In genomic region chr3:177596822-177597271, GRCh38 we compare ENCODE assay signal across 8 cellular contexts.
DNase-seq lines count a peak whose midpoint lies in the region; ATAC-seq and TF ChIP-seq lines count a peak whose summit lies in the region.

No MANE protein-coding gene starts in this region.

- H3K36me3 ChIP-seq in adipocyte (ENCODE audit: control insufficient read depth, insufficient read depth, low read length, severe bottlenecking): no peaks in the 10 kb centered on the region
- no peaks in the 10 kb centered on the region for H3K36me3 ChIP-seq in liver (ENCODE audit: control insufficient read depth in 4 of 4, insufficient read depth in 3 of 4, low read depth in 1 of 4, low read length in 3 of 4)
- H3K36me3 ChIP-seq in vagina: no peaks in the 10 kb centered on the region

- H3K27me3 ChIP-seq in adipocyte (replicated peaks; ENCODE audit: control insufficient read depth, insufficient read depth, low read length) (no peaks in the 10 kb centered on the region), liver (ENCODE audit: control insufficient read depth in 4 of 4, insufficient read depth in 4 of 4, low read length in 3 of 4) (no peaks in the 10 kb centered on the region), vagina (no peaks in the 10 kb centered on the region)

- DNase-seq in activated naive CD8-positive, alpha-beta T cell treated with anti-CD3 and anti-CD28 coated beads, Interleukin-2, amount 50 U/mL, for 24 hours: no peak
- DNase-seq in adipocyte (ENCODE audit: low read depth): peak; percentile 64
- DNase-seq in vagina (ENCODE audit: extremely low spot score in 2 of 2): no peak
- no peak for DNase-seq in T-helper 9 cell

- TF ChIP-seq CTCF in liver (IDR thresholded peaks at IDR 0.05; ENCODE audit: low read depth, low read length, missing input control) (no peak), vagina (IDR thresholded peaks at IDR 0.05) (no peak)

- WGBS in liver: 44% methylated on average over 1 of the region's 1 CpG

- no peaks in the 10 kb centered on the region for H3K9me3 ChIP-seq in adipocyte (ENCODE audit: control insufficient read depth, low read length)
- no peaks in the 10 kb centered on the region for H3K9me3 ChIP-seq in liver (ENCODE audit: control insufficient read depth in 4 of 4, low read length in 3 of 4)
- H3K9me3 ChIP-seq in vagina: no peaks in the 10 kb centered on the region

- H3K4me3 ChIP-seq in adipocyte (ENCODE audit: low read length): peak overlapping the region; percentile 35
- no peak overlapping the region for H3K4me3 ChIP-seq in liver (ENCODE audit: low read depth in 1 of 3, low read length in 3 of 3)
- H3K4me3 ChIP-seq in vagina: no peak overlapping the region

- peaks cover 75% of the 10 kb centered on the region for H3K4me1 Mint-ChIP-seq in activated naive CD8-positive, alpha-beta T cell (ENCODE audit: low read depth)
- peaks cover 74% of the 10 kb centered on the region for H3K4me1 Mint-ChIP-seq in activated naive CD8-positive, alpha-beta T cell treated with anti-CD3 and anti-CD28 coated beads, Interleukin-2, amount 50 U/mL, for 24 hours

- H3K27ac Mint-ChIP-seq in activated naive CD8-positive, alpha-beta T cell: peak overlapping the region; percentile 97
- no peak overlapping the region for H3K27ac Mint-ChIP-seq in activated naive CD8-positive, alpha-beta T cell treated with anti-CD3 and anti-CD28 coated beads, Interleukin-2, amount 50 U/mL, for 24 hours

- H3K9ac ChIP-seq in adipocyte (ENCODE audit: low read length) (peak overlapping the region; percentile 63), liver (ENCODE audit: low read depth in 1 of 2, low read length in 2 of 2) (no peak overlapping the region)

- TF ChIP-seq POLR2A in vagina (IDR thresholded peaks at IDR 0.05): no peak

- H3K36me3 Mint-ChIP-seq in activated naive CD8-positive, alpha-beta T cell: no peaks in the 10 kb centered on the region
- H3K36me3 Mint-ChIP-seq in activated naive CD8-positive, alpha-beta T cell treated with anti-CD3 and anti-CD28 coated beads, Interleukin-2, amount 50 U/mL, for 24 hours (ENCODE audit: low read depth): no peaks in the 10 kb centered on the region

- TF ChIP-seq RAD21 in liver (IDR thresholded peaks at IDR 0.05): no peak

- H3K27me3 Mint-ChIP-seq in activated naive CD8-positive, alpha-beta T cell: no peaks in the 10 kb centered on the region
- no peaks in the 10 kb centered on the region for H3K27me3 Mint-ChIP-seq in activated naive CD8-positive, alpha-beta T cell treated with anti-CD3 and anti-CD28 coated beads, Interleukin-2, amount 50 U/mL, for 24 hours

- intact Hi-C loops in vagina (cut with DNase I): no loop called here

- no peaks in the 10 kb centered on the region for H3K9me3 Mint-ChIP-seq in activated naive CD8-positive, alpha-beta T cell (ENCODE audit: low read depth)
- H3K9me3 Mint-ChIP-seq in activated naive CD8-positive, alpha-beta T cell treated with anti-CD3 and anti-CD28 coated beads, Interleukin-2, amount 50 U/mL, for 24 hours: no peaks in the 10 kb centered on the region

- H3K4me1 ChIP-seq in adipocyte (ENCODE audit: control insufficient read depth, insufficient read depth, low read length): peaks cover 64% of the 10 kb centered on the region
- peaks cover 4 to 22% (median 20%) of the 10 kb centered on the region in 4 donors for H3K4me1 ChIP-seq in liver (ENCODE audit: control insufficient read depth in 4 of 4, insufficient read depth in 4 of 4, low read length in 3 of 4)
- peaks cover 71% of the 10 kb centered on the region for H3K4me1 ChIP-seq in vagina

- ATAC-seq in activated naive CD8-positive, alpha-beta T cell treated with anti-CD3 and anti-CD28 coated beads, Interleukin-2, amount 50 U/mL, for 24 hours: no peak
- ATAC-seq in GM19328 (IDR thresholded peaks at IDR 0.05; ENCODE audit: unreplicated experiment) (no peak), GM21526 (IDR thresholded peaks at IDR 0.05; ENCODE audit: low FRiP score, unreplicated experiment) (no peak)

- no peak overlapping the region for H3K4me3 Mint-ChIP-seq in activated naive CD8-positive, alpha-beta T cell
- no peak overlapping the region for H3K4me3 Mint-ChIP-seq in activated naive CD8-positive, alpha-beta T cell treated with anti-CD3 and anti-CD28 coated beads, Interleukin-2, amount 50 U/mL, for 24 hours

- H3K27ac ChIP-seq in liver (ENCODE audit: low read depth in 1 of 2, low read length in 2 of 2): peak overlapping the region; percentile 50 to 75
- H3K27ac ChIP-seq in vagina: peak overlapping the region; percentile 66

TF ChIP-seq in liver, 16 proteins besides CTCF, POLR2A, EP300 and RAD21:
- no peak for TF ChIP-seq ZBTB33 (IDR thresholded peaks at IDR 0.05)
- peak; percentile 5 for TF ChIP-seq HNF4G (IDR thresholded peaks at IDR 0.05)
